ENCODE assay signal across 10 cellular contexts in genomic region chr20:20734475-20734948, GRCh38. TPM values are rescaled to one million over a fixed set of nuclear protein-coding genes. Genes with fewer than 3 reads are reported as not detected.
A peak's percentile ranks its signal among the peaks of the same experiment; 100 is the strongest.
DNase-seq lines count a peak whose midpoint lies in the region; ATAC-seq and TF ChIP-seq lines count a peak whose summit lies in the region.
"Had no signal": no experiment of that assay in that cellular context is flagged by ENCODE, and none has a peak within 500 bp of the region (broad histone marks: within the 10 kb centered on the region; RNA-seq: fewer than 3 reads in every experiment).

No MANE protein-coding gene starts in this region.

- POLR2A ChIA-PET in SK-N-SH (lab: Yijun Ruan, JAX) = no interaction called here

- H3K14ac ChIP-seq in mesenchymal stem cell (ENCODE audit: low read length in 2 of 2) = no peak overlapping the region

- no peak overlapping the region for H3K27ac Mint-ChIP-seq in effector memory CD8-positive, alpha-beta T cell

- no peak overlapping the region for H3K4me3 Mint-ChIP-seq in effector memory CD8-positive, alpha-beta T cell

- peaks cover 13 to 26% of the 10 kb centered on the region in 2 donors for H3K27me3 Mint-ChIP-seq in effector memory CD8-positive, alpha-beta T cell

- no peaks in the 10 kb centered on the region for H3K79me1 ChIP-seq in mesenchymal stem cell (replicated peaks; ENCODE audit: low read length, poor library complexity, severe bottlenecking)

- DNase-seq in AML-193 (lab: John Stamatoyannopoulos, UW) = peak; percentile 98 to 99
- DNase-seq in NOMO-1 (lab: John Stamatoyannopoulos, UW; ENCODE audit: unreplicated experiment in 2 of 2) = peak; percentile 90 to 97
- DNase-seq in effector memory CD8-positive, alpha-beta T cell = no peak
- no peak for DNase-seq in stimulated activated naive CD4-positive, alpha-beta T cell treated with Interleukin-2 at 50 U/mL for 16 hours (lab: John Stamatoyannopoulos, UW)
- DNase-seq in DMS 273 treated with DMSO at 0.1 percent for 48 hours (lab: John Stamatoyannopoulos, UW) = no peak
- no peak for DNase-seq in mesenchymal stem cell
- no peak for DNase-seq in SK-N-SH
- DNase-seq: T-helper 9 cell, trophoblast cell had no signal

- H3K36me3 Mint-ChIP-seq in effector memory CD8-positive, alpha-beta T cell (ENCODE audit: insufficient read depth) = peaks cover 3% of the 10 kb centered on the region

- no peak overlapping the region for H2BK120ac ChIP-seq in mesenchymal stem cell (ENCODE audit: low read depth, low read length)

- no peak for TF ChIP-seq EP300 in SK-N-SH (IDR thresholded peaks at IDR 0.05; ENCODE audit: borderline replicate concordance in 1 of 2, low read depth in 1 of 2, low read length in 1 of 2)

- no peaks in the 10 kb centered on the region for H3K36me3 ChIP-seq in mesenchymal stem cell (ENCODE audit: control insufficient read depth in 1 of 2, insufficient read depth in 2 of 2, low read depth in 1 of 2, low read length in 2 of 2)
- H3K36me3 ChIP-seq in SK-N-SH (replicated peaks in 1 of 2; ENCODE audit: control insufficient read depth in 1 of 2, insufficient read depth in 2 of 2, low read length in 1 of 2) = no peaks in the 10 kb centered on the region

- no peaks in the 10 kb centered on the region for H3K79me2 ChIP-seq in SK-N-SH (ENCODE audit: insufficient read depth)

- H3K23ac ChIP-seq in mesenchymal stem cell (ENCODE audit: low read length in 2 of 2) = no peak overlapping the region

- H3K4me1 Mint-ChIP-seq in effector memory CD8-positive, alpha-beta T cell (ENCODE audit: low read depth in 2 of 2) = peaks cover 5 to 6% of the 10 kb centered on the region in 2 donors

- peaks cover 4 to 6% of the 10 kb centered on the region in 2 experiments for H3K27me3 ChIP-seq in mesenchymal stem cell (ENCODE audit: control insufficient read depth in 1 of 2, insufficient read depth in 1 of 2, low read length in 2 of 2)
- peaks cover 6% of the 10 kb centered on the region; the same call in 1 of the 2 replicates for H3K27me3 ChIP-seq in SK-N-SH (ENCODE audit: insufficient read depth)

- H3K4me1 ChIP-seq in mesenchymal stem cell (ENCODE audit: control insufficient read depth, insufficient read depth, low read depth, low read length) = no peaks in the 10 kb centered on the region
- H3K4me1 ChIP-seq in SK-N-SH (ENCODE audit: control insufficient read depth in 1 of 2, insufficient read depth in 2 of 2, low read depth in 1 of 2, low read length in 1 of 2) = peaks cover 0 to 12% of the 10 kb centered on the region in 2 experiments; a peak in 1 of 4 replicates

- H3F3A ChIP-seq in SK-N-SH (replicated peaks; ENCODE audit: insufficient read depth) = no peaks in the 10 kb centered on the region

- no peak for TF ChIP-seq RAD21 in SK-N-SH (IDR thresholded peaks at IDR 0.05; ENCODE audit: low read length)

- H3K27ac ChIP-seq in mesenchymal stem cell (ENCODE audit: low read length, poor library complexity, severe bottlenecking) (no peak overlapping the region), SK-N-SH (ENCODE audit: low read depth in 2 of 2, low read length in 1 of 2) (no peak overlapping the region)

- H3K9me2 ChIP-seq in SK-N-SH = no peaks in the 10 kb centered on the region

- TF ChIP-seq CTCF in SK-N-SH (IDR thresholded peaks at IDR 0.05) = no peak

- H3K4me3 ChIP-seq in mesenchymal stem cell (ENCODE audit: insufficient read depth in 1 of 2, low read depth in 1 of 2, low read length in 2 of 2) = no peak overlapping the region
- H3K4me3 ChIP-seq in SK-N-SH (ENCODE audit: low read depth in 2 of 2, low read length in 1 of 2) = no peak overlapping the region

- H2BK5ac ChIP-seq in mesenchymal stem cell (ENCODE audit: low read depth, low read length, poor library complexity, severe bottlenecking) = no peak overlapping the region

- no peak overlapping the region for H3K18ac ChIP-seq in mesenchymal stem cell (ENCODE audit: low read depth in 1 of 2, low read length in 2 of 2)

- H4K20me1 ChIP-seq in SK-N-SH (ENCODE audit: insufficient read depth) = no peaks in the 10 kb centered on the region

- H2AK5ac ChIP-seq in mesenchymal stem cell (ENCODE audit: low read length, severe bottlenecking) = no peak overlapping the region

- CTCF ChIA-PET in SK-N-SH (lab: Yijun Ruan, JAX) = no interaction called here

- no peaks in the 10 kb centered on the region for H3K9me3 Mint-ChIP-seq in effector memory CD8-positive, alpha-beta T cell

- H4K91ac ChIP-seq in mesenchymal stem cell (ENCODE audit: low read length) = no peak overlapping the region

- H2AFZ ChIP-seq in mesenchymal stem cell (ENCODE audit: low read depth, low read length) = no peak overlapping the region
- no peak overlapping the region; the same call in 1 of the 2 replicates for H2AFZ ChIP-seq in SK-N-SH (ENCODE audit: low read depth)

- no peak overlapping the region for H3K4ac ChIP-seq in mesenchymal stem cell (ENCODE audit: low read depth in 1 of 2, low read length in 2 of 2)

- H3K4me2 ChIP-seq in mesenchymal stem cell (ENCODE audit: low read length, poor library complexity, severe bottlenecking) (no peak overlapping the region), SK-N-SH (no peak overlapping the region)

- H3K9me3 ChIP-seq in mesenchymal stem cell (ENCODE audit: control insufficient read depth, low read length) = no peaks in the 10 kb centered on the region
- H3K9me3 ChIP-seq in SK-N-SH = no peaks in the 10 kb centered on the region

- H3K9ac ChIP-seq in mesenchymal stem cell (ENCODE audit: low read length) = no peak overlapping the region
- H3K9ac ChIP-seq in SK-N-SH = no peak overlapping the region

- H2BK15ac ChIP-seq in mesenchymal stem cell (ENCODE audit: low read depth, poor library complexity, severe bottlenecking) = no peak overlapping the region

- 74% methylated on average over 3 of the region's 3 CpGs for WGBS in mesenchymal stem cell
- WGBS in SK-N-SH (ENCODE audit: low lambda C conversion rate) = 64% methylated on average over 3 of the region's 3 CpGs

- ATAC-seq in GM18907 (IDR thresholded peaks at IDR 0.05; ENCODE audit: unreplicated experiment) = peak; percentile 55
- peak; percentile 27 for ATAC-seq in effector memory CD8-positive, alpha-beta T cell (replicated peaks)

- H2BK12ac ChIP-seq in mesenchymal stem cell (ENCODE audit: low read length in 2 of 2) = no peak overlapping the region

- no peak overlapping the region for H4K8ac ChIP-seq in mesenchymal stem cell (ENCODE audit: low read length)

TF ChIP-seq in SK-N-SH, 30 proteins besides CTCF, POLR2A, EP300 and RAD21:
- no peak for TF ChIP-seq PBX3 (IDR thresholded peaks at IDR 0.05)
- no peak for TF ChIP-seq RFX5 (IDR thresholded peaks at IDR 0.05; ENCODE audit: low read length)
- no peak for TF ChIP-seq TAF1 (IDR thresholded peaks at IDR 0.05; ENCODE audit: borderline replicate concordance, low read depth, low read length)
- TF ChIP-seq CHD2 (IDR thresholded peaks at IDR 0.05; ENCODE audit: low read length, partially characterized antibody) = no peak
- TF ChIP-seq FOSL2 (IDR thresholded peaks at IDR 0.05; ENCODE audit: borderline replicate concordance, low read depth) = no peak
- TF ChIP-seq GABPA (IDR thresholded peaks at IDR 0.05; ENCODE audit: low read depth) = no peak
- TF ChIP-seq TEAD4 (IDR thresholded peaks at IDR 0.05; ENCODE audit: borderline replicate concordance, insufficient read depth) = no peak
TF ChIP-seq in SK-N-SH: peak in this region for 0.

RNA-seq across cellular contexts. Expression of gene RALGAPA2, which starts 22.1 kb away (rescaled TPM):
- 2.2 TPM for polyA plus RNA-seq in mesenchymal stem cell (2013, experiment 1 of 2)
- polyA plus RNA-seq in mesenchymal stem cell (2013, experiment 2 of 2) = 2.5 TPM
- 1.0 and 1.5 TPM in 2 replicates for polyA plus RNA-seq in SK-N-SH (2012; rRNA removed)
- polyA plus RNA-seq in SK-N-SH (2012; cell fraction: cytosol; rRNA removed) = 1.0 and 1.3 TPM in 2 replicates
- polyA plus RNA-seq in SK-N-SH (2012; cell fraction: nucleus; rRNA removed) = 2.9 and 3.8 TPM in 2 replicates

Comparison
In these comparisons a context has a peak if more than half of its experiments do, and no peak if none do; other contexts are left out.
1. DNase-seq: peak in AML-193 (2 of 2) and NOMO-1 (2 of 2); none in effector memory CD8-positive, alpha-beta T cell (0 of 3), stimulated activated naive CD4-positive, alpha-beta T cell treated with Interleukin-2 at 50 U/mL for 16 hours (single experiment), DMS 273 treated with DMSO at 0.1 percent for 48 hours (single experiment), mesenchymal stem cell (single experiment) and SK-N-SH (single experiment).